9 cellular contexts compared by ENCODE assay signal in genomic region chr21:44912506-44913412, GRCh38. TPM values are rescaled to one million over a fixed set of nuclear protein-coding genes. Genes with fewer than 3 reads are reported as not detected.
DNase-seq lines count a peak whose midpoint lies in the region; ATAC-seq, FAIRE-seq and TF ChIP-seq lines count a peak whose summit lies in the region.
"Not testable (repeated sequence)": the region's sequence is repeated elsewhere in the genome, so short reads cannot be mapped to it uniquely, and the experiment has no call there.
"Had no signal": no experiment of that assay in that cellular context is flagged by ENCODE, and none has a peak within 500 bp of the region (broad histone marks: within the 10 kb centered on the region; RNA-seq: fewer than 3 reads in every experiment).

No MANE protein-coding gene starts in this region.

- TF ChIP-seq RAD21 in A549 (conservative IDR thresholded peaks at IDR 0.05 in 1 of 2, IDR thresholded peaks at IDR 0.05 in 1 of 2), result not testable (repeated sequence)

- H3K27me3 Mint-ChIP-seq in IgD-negative memory B cell; activated CD4-positive, alpha-beta memory T cell treated with anti-CD3 and anti-CD28 coated beads, Interleukin-2, amount 10 ng/mL, durations not matched to agents 7 days and 5 days; activated naive CD8-positive, alpha-beta T cell; stimulated activated naive B cell treated with anti-CD40 and anti-IgM and Interleukin-4, amounts not matched to agents 10 μg/mL and 1 μg/mL and 100 μg/mL, for 72 hours: not testable (repeated sequence)

- not testable (repeated sequence) for ATAC-seq in A549; stimulated activated naive B cell treated with anti-CD40 and anti-IgM and Interleukin-4, amounts not matched to agents 10 μg/mL and 1 μg/mL and 100 μg/mL, for 72 hours (replicated peaks)

- H3K36me3 Mint-ChIP-seq in IgD-negative memory B cell; activated naive CD8-positive, alpha-beta T cell: not testable (repeated sequence)
- peaks cover 69% of the 10 kb centered on the region for H3K36me3 Mint-ChIP-seq in activated CD4-positive, alpha-beta memory T cell treated with anti-CD3 and anti-CD28 coated beads, Interleukin-2, amount 10 ng/mL, durations not matched to agents 7 days and 5 days (ENCODE audit: low read depth)
- peaks cover 35 to 43% of the 10 kb centered on the region in 2 donors for H3K36me3 Mint-ChIP-seq in stimulated activated naive B cell treated with anti-CD40 and anti-IgM and Interleukin-4, amounts not matched to agents 10 μg/mL and 1 μg/mL and 100 μg/mL, for 72 hours

- 72% methylated on average over 4 of the region's 25 CpGs for WGBS in A549 (ENCODE audit: missing lambda C conversion rate)
- WGBS in esophagus squamous epithelium, 2 donors, result 41 to 90% methylated on average over 2 to 3 of the region's 25 CpGs

- peak overlapping the region in 2 of 3 donors; percentile 60 to 80 for H3K27ac Mint-ChIP-seq in IgD-negative memory B cell
- H3K27ac Mint-ChIP-seq in activated CD4-positive, alpha-beta memory T cell treated with anti-CD3 and anti-CD28 coated beads, Interleukin-2, amount 10 ng/mL, durations not matched to agents 7 days and 5 days, result peak overlapping the region; percentile 93
- peak overlapping the region; percentile 93 for H3K27ac Mint-ChIP-seq in activated naive CD8-positive, alpha-beta T cell
- H3K27ac Mint-ChIP-seq in stimulated activated naive B cell treated with anti-CD40 and anti-IgM and Interleukin-4, amounts not matched to agents 10 μg/mL and 1 μg/mL and 100 μg/mL, for 72 hours, result peak overlapping the region; percentile 92

- not testable (repeated sequence) for H3K9me3 ChIP-seq in A549; SJCRH30 (replicated peaks); esophagus squamous epithelium; mucosa of stomach (ENCODE audit: control insufficient read depth, low read length)

- not testable (repeated sequence) for H3K9me3 Mint-ChIP-seq in IgD-negative memory B cell; activated CD4-positive, alpha-beta memory T cell treated with anti-CD3 and anti-CD28 coated beads, Interleukin-2, amount 10 ng/mL, durations not matched to agents 7 days and 5 days; activated naive CD8-positive, alpha-beta T cell (ENCODE audit: low read depth); stimulated activated naive B cell treated with anti-CD40 and anti-IgM and Interleukin-4, amounts not matched to agents 10 μg/mL and 1 μg/mL and 100 μg/mL, for 72 hours

- H3K4me3 Mint-ChIP-seq in IgD-negative memory B cell, result peak overlapping the region in 3 of 4 donors; percentile 38 to 83 (median 58)
- peak overlapping the region; percentile 75 for H3K4me3 Mint-ChIP-seq in activated CD4-positive, alpha-beta memory T cell treated with anti-CD3 and anti-CD28 coated beads, Interleukin-2, amount 10 ng/mL, durations not matched to agents 7 days and 5 days
- peak overlapping the region; percentile 80 for H3K4me3 Mint-ChIP-seq in activated naive CD8-positive, alpha-beta T cell
- H3K4me3 Mint-ChIP-seq in stimulated activated naive B cell treated with anti-CD40 and anti-IgM and Interleukin-4, amounts not matched to agents 10 μg/mL and 1 μg/mL and 100 μg/mL, for 72 hours, result peak overlapping the region; percentile 60 to 67

- CTCF ChIA-PET in A549 (lab: Yijun Ruan, JAX), result interaction anchor here (0.6 to 3.4 kb wide), 7 partner anchors 14 to 119 kb away, joined by 3 to 14 read pairs (median 5); partner anchors contain the start of gene UBE2G2
- CTCF ChIA-PET in activated CD4-positive, alpha-beta memory T cell treated with anti-CD3 and anti-CD28 coated beads, Interleukin-2, amount 10 ng/mL, durations not matched to agents 7 days and 5 days (lab: Charles Lee), result interaction anchor here (1.1 to 3.7 kb wide), 8 partner anchors 14 to 112 kb away, joined by 3 to 20 read pairs (median 12); partner anchors contain the start of genes SLX9 and UBE2G2

- H3K4me1 ChIP-seq in A549 (peaks cover 49% of the 10 kb centered on the region), SJCRH30 (peaks cover 62% of the 10 kb centered on the region), esophagus squamous epithelium (peaks cover 30 to 87% (median 44%) of the 10 kb centered on the region in 3 donors), mucosa of stomach (ENCODE audit: control insufficient read depth, insufficient read depth, low read length) (peaks cover 36% of the 10 kb centered on the region)

- H3K27me3 ChIP-seq in SJCRH30; mucosa of stomach (ENCODE audit: control insufficient read depth, insufficient read depth, low read length): not testable (repeated sequence)
- peaks cover 0 to 18% (median 0%) of the 10 kb centered on the region in 4 donors for H3K27me3 ChIP-seq in esophagus squamous epithelium

- not testable (repeated sequence) for H3K4me3 ChIP-seq in A549; SJCRH30; esophagus squamous epithelium; mucosa of stomach (ENCODE audit: low read length)

- peak overlapping the region; percentile 73 to 87; a peak in 5 of 6 replicates for H3K27ac ChIP-seq in A549
- H3K27ac ChIP-seq in SJCRH30, result peak overlapping the region; percentile 90
- peak overlapping the region; percentile 40 to 77 (median 61) for H3K27ac ChIP-seq in esophagus squamous epithelium

- not testable (repeated sequence) for H3K36me3 ChIP-seq in SJCRH30; esophagus squamous epithelium; mucosa of stomach (ENCODE audit: control insufficient read depth, insufficient read depth, low read length)

- not testable (repeated sequence) for TF ChIP-seq POLR2A in A549 (IDR thresholded peaks at IDR 0.05; ENCODE audit: low read length); esophagus squamous epithelium (IDR thresholded peaks at IDR 0.05)

- not testable (repeated sequence) for FAIRE-seq in A549 (lab: Jason Lieb, UNC)

- peaks cover 28 to 58% (median 53%) of the 10 kb centered on the region in 3 donors for H3K4me1 Mint-ChIP-seq in IgD-negative memory B cell
- H3K4me1 Mint-ChIP-seq in activated CD4-positive, alpha-beta memory T cell treated with anti-CD3 and anti-CD28 coated beads, Interleukin-2, amount 10 ng/mL, durations not matched to agents 7 days and 5 days, result peaks cover 81% of the 10 kb centered on the region
- H3K4me1 Mint-ChIP-seq in activated naive CD8-positive, alpha-beta T cell (ENCODE audit: low read depth), result peaks cover 78% of the 10 kb centered on the region
- peaks cover 72 to 98% of the 10 kb centered on the region in 2 donors for H3K4me1 Mint-ChIP-seq in stimulated activated naive B cell treated with anti-CD40 and anti-IgM and Interleukin-4, amounts not matched to agents 10 μg/mL and 1 μg/mL and 100 μg/mL, for 72 hours

- peak overlapping the region; percentile 23 for H3K9ac ChIP-seq in mucosa of stomach (ENCODE audit: low read length)

- H3K4me2 ChIP-seq in A549, result peak overlapping the region; percentile 55; the same call in 2 of the 3 replicates

- DNase-seq in A549 (ENCODE audit: low read depth in 1 of 2, low spot score in 1 of 2); SJCRH30; activated CD4-positive, alpha-beta memory T cell treated with anti-CD3 and anti-CD28 coated beads, Interleukin-2, amount 10 ng/mL, durations not matched to agents 7 days and 5 days; esophagus squamous epithelium (lab: John Stamatoyannopoulos, UW); stimulated activated naive B cell treated with anti-CD40 and anti-IgM and Interleukin-4, amounts not matched to agents 10 μg/mL and 1 μg/mL and 100 μg/mL, for 72 hours: not testable (repeated sequence)

- TF ChIP-seq CTCF in A549 (IDR thresholded peaks at IDR 0.05); esophagus squamous epithelium (IDR thresholded peaks at IDR 0.05): not testable (repeated sequence)

- intact Hi-C loops in esophagus squamous epithelium (cut with DNase I), result not testable (repeated sequence)

- not testable (repeated sequence) for TF ChIP-seq EP300 in A549 (IDR thresholded peaks at IDR 0.05)

- POLR2A ChIA-PET in A549 (lab: Yijun Ruan, JAX), result not testable (repeated sequence)
- POLR2A ChIA-PET in activated CD4-positive, alpha-beta memory T cell treated with anti-CD3 and anti-CD28 coated beads, Interleukin-2, amount 10 ng/mL, durations not matched to agents 7 days and 5 days (lab: Charles Lee), result interaction anchor here (1.3 to 9.2 kb wide), 10 partner anchors 8 to 111 kb away, joined by 4 to 203 read pairs (median 10); partner anchors contain the start of genes ITGB2, PTTG1IP, SLX9 and UBE2G2

RNA-seq across cellular contexts. Expression of gene ITGB2, which starts 7.9 kb away (rescaled TPM):
- polyA plus RNA-seq in A549 (2011; rRNA removed) (0.59 and 0.62 TPM in 2 replicates), A549 (2017; fragmentation: RNase III; extraction: RNeasy Plus Mini Kit Qiagen cat#74134 plus additional on column Dnase treatment) (0.34 to 0.54 TPM (median 0.46 TPM) in 3 replicates), IgD-negative memory B cell (294 TPM)
- polyA plus RNA-seq in A549 (2012; cell fraction: cytosol; rRNA removed), result 0.27 and 0.32 TPM in 2 replicates
- 0.65 and 1.1 TPM in 2 replicates for polyA plus RNA-seq in A549 (2012; cell fraction: nucleus; rRNA removed)
- polyA minus RNA-seq in A549 (2011; rRNA and poly(A)+ RNA removed), result 0.29 and 1.1 TPM in 2 replicates
- total RNA-seq in SJCRH30 (2014; rRNA removed; shearing (Covaris generic)), result 38.8 and 42.4 TPM in 2 replicates
- total RNA-seq in activated CD4-positive, alpha-beta memory T cell treated with anti-CD3 and anti-CD28 coated beads, Interleukin-2, amount 10 ng/mL, durations not matched to agents 7 days and 5 days, result 100 to 1,000 TPM; 631 to 642 TPM
- total RNA-seq in esophagus squamous epithelium, result 10 to 100 TPM in 2 of 4 donors, 1 to 10 TPM in 2; 6.6 to 47.1 (median 18.5) TPM
- total RNA-seq: fibroblast of lung had no signal

RNA-seq across cellular contexts. Expression of gene SLX9, which starts 27.1 kb away (rescaled TPM):
- polyA plus RNA-seq in A549 (2011; rRNA removed), result 12.7 and 26.9 TPM in 2 replicates
- polyA plus RNA-seq in A549 (2012; cell fraction: cytosol; rRNA removed), result 46.9 and 53.8 TPM in 2 replicates
- polyA plus RNA-seq in A549 (2012; cell fraction: nucleus; rRNA removed), result 34.0 and 36.1 TPM in 2 replicates
- 40.4 to 43.1 TPM (median 40.6 TPM) in 3 replicates for polyA plus RNA-seq in A549 (2017; fragmentation: RNase III; extraction: RNeasy Plus Mini Kit Qiagen cat#74134 plus additional on column Dnase treatment)
- 6.0 and 9.4 TPM in 2 replicates for polyA minus RNA-seq in A549 (2011; rRNA and poly(A)+ RNA removed)
- 12.3 TPM for polyA plus RNA-seq in IgD-negative memory B cell
- total RNA-seq in SJCRH30 (2014; rRNA removed; shearing (Covaris generic)), result 26.8 and 32.3 TPM in 2 replicates
- total RNA-seq in activated CD4-positive, alpha-beta memory T cell treated with anti-CD3 and anti-CD28 coated beads, Interleukin-2, amount 10 ng/mL, durations not matched to agents 7 days and 5 days, result 10 to 100 TPM; 42.4 to 47.0 TPM
- 10 to 100 TPM; 10.2 to 16.1 (median 11.1) TPM for total RNA-seq in esophagus squamous epithelium

RNA-seq across cellular contexts. Expression of gene PTTG1IP, which starts 39.3 kb away (rescaled TPM):
- polyA plus RNA-seq in A549 (2011; rRNA removed), result 97.6 and 99.4 TPM in 2 replicates
- polyA plus RNA-seq in A549 (2012; cell fraction: cytosol; rRNA removed), result 49.3 and 65.6 TPM in 2 replicates
- 52.1 and 60.9 TPM in 2 replicates for polyA plus RNA-seq in A549 (2012; cell fraction: nucleus; rRNA removed)
- polyA plus RNA-seq in A549 (2017; fragmentation: RNase III; extraction: RNeasy Plus Mini Kit Qiagen cat#74134 plus additional on column Dnase treatment), result 93.2 to 103 TPM (median 98.7 TPM) in 3 replicates
- polyA minus RNA-seq in A549 (2011; rRNA and poly(A)+ RNA removed), result 51.4 and 52.1 TPM in 2 replicates
- polyA plus RNA-seq in IgD-negative memory B cell, result 44.7 TPM
- total RNA-seq in SJCRH30 (2014; rRNA removed; shearing (Covaris generic)), result 195 TPM in 2 replicates
- total RNA-seq in activated CD4-positive, alpha-beta memory T cell treated with anti-CD3 and anti-CD28 coated beads, Interleukin-2, amount 10 ng/mL, durations not matched to agents 7 days and 5 days, result 10 to 100 TPM; 80.3 to 82.6 TPM
- 100 to 1,000 TPM in 3 of 4 donors, 10 to 100 TPM in 1; 83.1 to 132 (median 114) TPM for total RNA-seq in esophagus squamous epithelium

Comparison
In these comparisons a context has a peak if more than half of its experiments do, and no peak if none do; other contexts are left out.
1. RNA of gene ITGB2, which starts 7.9 kb away (total RNA-seq): 631 to 642 TPM in activated CD4-positive, alpha-beta memory T cell treated with anti-CD3 and anti-CD28 coated beads, Interleukin-2, amount 10 ng/mL, durations not matched to agents 7 days and 5 days; 38.8 to 42.4 TPM in SJCRH30 and 6.6 to 47.1 TPM in esophagus squamous epithelium; every median in the first group is over 10 times any median in the second.
2. Peak in every context shown above with its lines, with median percentiles within 50 percentile points of each other: H3K27ac ChIP-seq, H3K27ac Mint-ChIP-seq and H3K4me3 Mint-ChIP-seq.